In genomic region chr16:89828199-89828869, GRCh38 we compare ENCODE assay signal across 8 cellular contexts. TPM values are rescaled to one million over a fixed set of nuclear protein-coding genes. Genes with fewer than 3 reads are reported as not detected.
DNase-seq lines count a peak whose midpoint lies in the region; ATAC-seq and TF ChIP-seq lines count a peak whose summit lies in the region.

Gene SPIRE2, plus strand, starts transcription at chr16:89828475. Its CDS starts 76 bp downstream, at chr16:89828551.

- DNase-seq in DMS53 (lab: John Stamatoyannopoulos, UW) (peak; percentile 85), T follicular helper cell (ENCODE audit: low read depth) (peak; percentile 58), amniotic epithelial cell (ENCODE audit: low read depth) (peak; percentile 67), left cardiac atrium (peak; percentile 82), posterior cingulate gyrus (peak in 8 of 10 donors; percentile 40 to 93 (median 52)), upper lobe of left lung (peak; percentile 71 to 93)

- H3K9me3 ChIP-seq in upper lobe of left lung = no peaks in the 10 kb centered on the region

- H3K4me1 ChIP-seq in upper lobe of left lung = peaks cover 16 to 29% (median 18%) of the 10 kb centered on the region in 4 donors

- H3K27me3 ChIP-seq in upper lobe of left lung = no peaks in the 10 kb centered on the region

- no peak for TF ChIP-seq CTCF in upper lobe of left lung (IDR thresholded peaks at IDR 0.05)

- peak within 1 kb of the TSS; percentile 64 to 76 (median 69) for H3K27ac ChIP-seq in upper lobe of left lung

- intact Hi-C loops in left cardiac atrium (cut with DNase I) (no loop called here), posterior cingulate gyrus (cut with DNase I) (no loop called here)

- no peaks in the 10 kb centered on the region for H3K36me3 ChIP-seq in upper lobe of left lung

- TF ChIP-seq EP300 in upper lobe of left lung (IDR thresholded peaks at IDR 0.05) = no peak

- ATAC-seq in HG03432 (IDR thresholded peaks at IDR 0.05; ENCODE audit: unreplicated experiment) (peak; percentile 66), left cardiac atrium (peak; percentile 84 to 92), upper lobe of left lung (ENCODE audit: low FRiP score in 2 of 2) (peak; percentile 80 to 88), GM19035 (IDR thresholded peaks at IDR 0.05; ENCODE audit: unreplicated experiment) (no peak)

- TF ChIP-seq POLR2A in upper lobe of left lung (IDR thresholded peaks at IDR 0.05) = no peak

- WGBS in upper lobe of left lung, 2 donors = 0 to 6% methylated on average over 2 to 8 of the region's 98 CpGs

- H3K4me3 ChIP-seq in upper lobe of left lung = peak within 1 kb of the TSS; percentile 18 to 63 (median 54)

RNA-seq across cellular contexts. Expression of gene SPIRE2, which starts in this region (rescaled TPM):
- total RNA-seq in left cardiac atrium (1 to 10 TPM; 1.2 to 2.0 TPM), upper lobe of left lung (10 to 100 TPM in 4 of 6 donors, 1 to 10 TPM in 2; 6.1 to 52.4 (median 14.7) TPM)
